Comparison of ENCODE assay signal across 21 cellular contexts in the genomic region with DNA sequence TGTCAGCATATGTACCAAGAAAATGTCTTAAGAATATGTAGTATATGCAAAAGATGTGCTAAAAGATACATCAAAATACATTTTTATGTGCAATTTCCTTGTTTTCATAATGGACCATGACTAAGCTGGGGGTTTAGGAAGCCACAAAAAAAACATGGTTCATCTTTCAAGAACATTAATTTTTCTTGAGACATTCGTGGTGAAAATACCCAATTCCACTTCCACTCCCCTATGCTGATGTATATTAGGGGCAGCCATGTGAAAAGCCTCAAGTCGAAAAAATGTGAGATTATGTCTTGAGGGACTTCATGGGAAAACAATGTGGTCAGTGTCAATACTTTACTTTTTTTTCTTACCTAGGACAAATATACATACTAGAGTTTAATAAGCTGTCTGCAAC.
"Had no signal": no experiment of that assay in that cellular context is flagged by ENCODE, and none has a peak within 500 bp of the region (broad histone marks: within the 10 kb centered on the region; RNA-seq: fewer than 3 reads in every experiment).

No MANE protein-coding gene starts in this region.

- DNase-seq: cortex of kidney; dorsolateral prefrontal cortex; effector CD8-positive, alpha-beta T cell; foreskin melanocyte; heart left ventricle; hypothalamus; islet precursor cell; mammary epithelial cell; naive thymus-derived CD4-positive, alpha-beta T cell; nephron progenitor cell; posterior cingulate gyrus; right cardiac atrium; stimulated activated CD4-positive, alpha-beta T cell treated with anti-CD3 and anti-CD28 coated beads, Interleukin-2, amount 100 ng/mL, for 48 hours; tibial artery; upper lobe of left lung; uterus had no signal

- H3K27ac ChIP-seq: dorsolateral prefrontal cortex, heart left ventricle, tibial artery, upper lobe of left lung, uterus had no signal

- H3K27me3 ChIP-seq: dorsolateral prefrontal cortex, heart left ventricle, tibial artery, upper lobe of left lung, uterus had no signal

- H3K36me3 ChIP-seq: heart left ventricle, tibial artery, upper lobe of left lung had no signal

- H3K27ac Mint-ChIP-seq: naive thymus-derived CD4-positive, alpha-beta T cell; nephron progenitor cell; stimulated activated memory B cell treated with anti-CD40 and anti-IgM and Interleukin-4, amounts not matched to agents 10 μg/mL and 1 μg/mL and 100 μg/mL, for 72 hours; stimulated activated naive CD8-positive, alpha-beta T cell treated with anti-CD3 and anti-CD28 coated beads, Interleukin-15, Interleukin-2, amounts not matched to agents 100 ng/mL and 50 ng/mL, for 24 hours had no signal

- H3K36me3 Mint-ChIP-seq: naive thymus-derived CD4-positive, alpha-beta T cell; stimulated activated memory B cell treated with anti-CD40 and anti-IgM and Interleukin-4, amounts not matched to agents 10 μg/mL and 1 μg/mL and 100 μg/mL, for 72 hours had no signal

- H3K4me1 Mint-ChIP-seq: naive thymus-derived CD4-positive, alpha-beta T cell; stimulated activated memory B cell treated with anti-CD40 and anti-IgM and Interleukin-4, amounts not matched to agents 10 μg/mL and 1 μg/mL and 100 μg/mL, for 72 hours had no signal

- H3K27me3 Mint-ChIP-seq: naive thymus-derived CD4-positive, alpha-beta T cell; stimulated activated memory B cell treated with anti-CD40 and anti-IgM and Interleukin-4, amounts not matched to agents 10 μg/mL and 1 μg/mL and 100 μg/mL, for 72 hours; stimulated activated naive CD8-positive, alpha-beta T cell treated with anti-CD3 and anti-CD28 coated beads, Interleukin-15, Interleukin-2, amounts not matched to agents 100 ng/mL and 50 ng/mL, for 24 hours had no signal

- H3K4me1 ChIP-seq: heart left ventricle, tibial artery, upper lobe of left lung, uterus had no signal

- ATAC-seq: esophagus mucosa; heart left ventricle; left lobe of liver; naive thymus-derived CD4-positive, alpha-beta T cell; right cardiac atrium; stimulated activated memory B cell treated with anti-CD40 and anti-IgM and Interleukin-4, amounts not matched to agents 10 μg/mL and 1 μg/mL and 100 μg/mL, for 72 hours had no signal

- H3K4me3 Mint-ChIP-seq: naive thymus-derived CD4-positive, alpha-beta T cell; nephron progenitor cell; stimulated activated memory B cell treated with anti-CD40 and anti-IgM and Interleukin-4, amounts not matched to agents 10 μg/mL and 1 μg/mL and 100 μg/mL, for 72 hours; stimulated activated naive CD8-positive, alpha-beta T cell treated with anti-CD3 and anti-CD28 coated beads, Interleukin-15, Interleukin-2, amounts not matched to agents 100 ng/mL and 50 ng/mL, for 24 hours had no signal

- H3K9me3 ChIP-seq: uterus had no signal

- H3K4me3 ChIP-seq: dorsolateral prefrontal cortex, heart left ventricle, smooth muscle cell, tibial artery, upper lobe of left lung, uterus had no signal
